In the genomic region with DNA sequence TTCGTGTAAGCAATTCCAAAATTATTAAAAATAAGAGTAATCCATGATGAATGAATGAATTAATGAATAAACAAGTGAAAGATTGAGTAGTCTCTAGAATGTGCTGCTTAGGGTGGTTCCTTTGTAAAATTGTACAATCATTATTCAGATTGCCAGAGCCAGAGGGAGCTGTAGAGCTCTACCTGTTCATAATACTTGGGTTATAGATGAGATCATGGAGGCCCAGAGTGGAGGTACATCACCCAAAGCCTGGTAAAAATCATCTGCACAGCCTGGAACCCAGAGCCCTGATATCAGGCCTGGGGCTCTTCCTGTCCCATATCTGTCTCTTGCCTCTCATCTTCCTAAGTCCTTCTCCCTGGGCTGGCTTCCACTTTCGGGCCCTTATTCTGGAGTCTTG, we compare ENCODE assay signal across 1 cellular context.
TF ChIP-seq lines count a peak whose summit lies in the region.

No MANE protein-coding gene starts in this region.

TF ChIP-seq in WTC11, 78 proteins besides CTCF, POLR2A, EP300 and RAD21 (continued from another document):
- TF ChIP-seq, protein P1, sequence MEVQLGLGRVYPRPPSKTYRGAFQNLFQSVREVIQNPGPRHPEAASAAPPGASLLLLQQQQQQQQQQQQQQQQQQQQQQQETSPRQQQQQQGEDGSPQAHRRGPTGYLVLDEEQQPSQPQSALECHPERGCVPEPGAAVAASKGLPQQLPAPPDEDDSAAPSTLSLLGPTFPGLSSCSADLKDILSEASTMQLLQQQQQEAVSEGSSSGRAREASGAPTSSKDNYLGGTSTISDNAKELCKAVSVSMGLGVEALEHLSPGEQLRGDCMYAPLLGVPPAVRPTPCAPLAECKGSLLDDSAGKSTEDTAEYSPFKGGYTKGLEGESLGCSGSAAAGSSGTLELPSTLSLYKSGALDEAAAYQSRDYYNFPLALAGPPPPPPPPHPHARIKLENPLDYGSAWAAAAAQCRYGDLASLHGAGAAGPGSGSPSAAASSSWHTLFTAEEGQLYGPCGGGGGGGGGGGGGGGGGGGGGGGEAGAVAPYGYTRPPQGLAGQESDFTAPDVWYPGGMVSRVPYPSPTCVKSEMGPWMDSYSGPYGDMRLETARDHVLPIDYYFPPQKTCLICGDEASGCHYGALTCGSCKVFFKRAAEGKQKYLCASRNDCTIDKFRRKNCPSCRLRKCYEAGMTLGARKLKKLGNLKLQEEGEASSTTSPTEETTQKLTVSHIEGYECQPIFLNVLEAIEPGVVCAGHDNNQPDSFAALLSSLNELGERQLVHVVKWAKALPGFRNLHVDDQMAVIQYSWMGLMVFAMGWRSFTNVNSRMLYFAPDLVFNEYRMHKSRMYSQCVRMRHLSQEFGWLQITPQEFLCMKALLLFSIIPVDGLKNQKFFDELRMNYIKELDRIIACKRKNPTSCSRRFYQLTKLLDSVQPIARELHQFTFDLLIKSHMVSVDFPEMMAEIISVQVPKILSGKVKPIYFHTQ (CRISPR knock-in tag; IDR thresholded peaks at IDR 0.05) = no peak
- TF ChIP-seq, protein P2, sequence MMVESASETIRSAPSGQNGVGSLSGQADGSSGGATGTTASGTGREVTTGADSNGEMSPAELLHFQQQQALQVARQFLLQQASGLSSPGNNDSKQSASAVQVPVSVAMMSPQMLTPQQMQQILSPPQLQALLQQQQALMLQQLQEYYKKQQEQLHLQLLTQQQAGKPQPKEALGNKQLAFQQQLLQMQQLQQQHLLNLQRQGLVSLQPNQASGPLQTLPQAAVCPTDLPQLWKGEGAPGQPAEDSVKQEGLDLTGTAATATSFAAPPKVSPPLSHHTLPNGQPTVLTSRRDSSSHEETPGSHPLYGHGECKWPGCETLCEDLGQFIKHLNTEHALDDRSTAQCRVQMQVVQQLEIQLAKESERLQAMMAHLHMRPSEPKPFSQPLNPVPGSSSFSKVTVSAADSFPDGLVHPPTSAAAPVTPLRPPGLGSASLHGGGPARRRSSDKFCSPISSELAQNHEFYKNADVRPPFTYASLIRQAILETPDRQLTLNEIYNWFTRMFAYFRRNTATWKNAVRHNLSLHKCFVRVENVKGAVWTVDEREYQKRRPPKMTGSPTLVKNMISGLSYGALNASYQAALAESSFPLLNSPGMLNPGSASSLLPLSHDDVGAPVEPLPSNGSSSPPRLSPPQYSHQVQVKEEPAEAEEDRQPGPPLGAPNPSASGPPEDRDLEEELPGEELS (CRISPR knock-in tag; IDR thresholded peaks at IDR 0.05) = no peak
- TF ChIP-seq, protein P3, sequence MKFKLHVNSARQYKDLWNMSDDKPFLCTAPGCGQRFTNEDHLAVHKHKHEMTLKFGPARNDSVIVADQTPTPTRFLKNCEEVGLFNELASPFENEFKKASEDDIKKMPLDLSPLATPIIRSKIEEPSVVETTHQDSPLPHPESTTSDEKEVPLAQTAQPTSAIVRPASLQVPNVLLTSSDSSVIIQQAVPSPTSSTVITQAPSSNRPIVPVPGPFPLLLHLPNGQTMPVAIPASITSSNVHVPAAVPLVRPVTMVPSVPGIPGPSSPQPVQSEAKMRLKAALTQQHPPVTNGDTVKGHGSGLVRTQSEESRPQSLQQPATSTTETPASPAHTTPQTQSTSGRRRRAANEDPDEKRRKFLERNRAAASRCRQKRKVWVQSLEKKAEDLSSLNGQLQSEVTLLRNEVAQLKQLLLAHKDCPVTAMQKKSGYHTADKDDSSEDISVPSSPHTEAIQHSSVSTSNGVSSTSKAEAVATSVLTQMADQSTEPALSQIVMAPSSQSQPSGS (CRISPR knock-in tag; IDR thresholded peaks at IDR 0.05; ENCODE audit: borderline replicate concordance, low read depth) = no peak
- TF ChIP-seq ZNF219 (CRISPR knock-in tag; IDR thresholded peaks at IDR 0.05; ENCODE audit: borderline replicate concordance) = no peak
- no peak for TF ChIP-seq CREM (CRISPR knock-in tag; IDR thresholded peaks at IDR 0.05)
- no peak for TF ChIP-seq PRRX2 (CRISPR knock-in tag; IDR thresholded peaks at IDR 0.05)
TF ChIP-seq in WTC11: peak in this region for 0.
